9 cellular contexts compared by ENCODE assay signal in genomic region chr6:158312165-158312564, GRCh38. TPM values are rescaled to one million over a fixed set of nuclear protein-coding genes. Genes with fewer than 3 reads are reported as not detected.
DNase-seq lines count a peak whose midpoint lies in the region; ATAC-seq, FAIRE-seq and TF ChIP-seq lines count a peak whose summit lies in the region.
"Had no signal": no experiment of that assay in that cellular context is flagged by ENCODE, and none has a peak within 500 bp of the region (broad histone marks: within the 10 kb centered on the region; RNA-seq: fewer than 3 reads in every experiment).

TSS of gene TULP4 (plus strand) at chr6:158312465. CDS start at chr6:158314017, 1,552 bp downstream.

- intact Hi-C loops in aorta (cut with DNase I), result no loop called here

- no peaks in the 10 kb centered on the region for H3K27me3 Mint-ChIP-seq in activated T-cell treated with anti-CD3 and anti-CD28 coated beads, Interleukin-2, amount 50 U/mL, for 72 hours (ENCODE audit: low read depth)
- no peaks in the 10 kb centered on the region for H3K27me3 Mint-ChIP-seq in endodermal cell (ENCODE audit: insufficient read depth)

- FAIRE-seq in urothelium cell line (lab: Jason Lieb, UNC), result no peak

- CTCF ChIA-PET in RWPE1 (lab: Yijun Ruan, JAX), result no interaction called here

- H3K4me1 ChIP-seq in endodermal cell (ENCODE audit: control insufficient read depth, insufficient read depth, low read length) (no peaks in the 10 kb centered on the region), aorta (ENCODE audit: control insufficient read depth in 1 of 2, insufficient read depth in 2 of 2, low read length in 2 of 2) (no peaks in the 10 kb centered on the region)

- H3K4me3 ChIP-seq in endodermal cell (ENCODE audit: low read length), result no peak within 1 kb of the TSS
- H3K4me3 ChIP-seq in aorta (ENCODE audit: low read length in 2 of 2), result no peak within 1 kb of the TSS

- no peak within 1 kb of the TSS for H3K9ac ChIP-seq in endodermal cell (ENCODE audit: extremely low read depth, low read length, poor library complexity, severe bottlenecking)

- H3K27ac ChIP-seq in endodermal cell (ENCODE audit: low read depth, low read length), result no peak within 1 kb of the TSS
- H3K27ac ChIP-seq in aorta (ENCODE audit: low read depth in 1 of 2, low read length in 2 of 2), result no peak within 1 kb of the TSS
- no peak within 1 kb of the TSS for H3K27ac ChIP-seq in RWPE1
- H3K27ac ChIP-seq: HL-60 had no signal

- DNase-seq in activated T-cell treated with anti-CD3 and anti-CD28 coated beads, Interleukin-2, amount 50 U/mL, for 72 hours, result no peak
- DNase-seq in activated T-cell treated with anti-CD3 and anti-CD28 coated beads for 4 hours (no peak), endodermal cell (no peak), myocyte (ENCODE audit: low read depth) (no peak), aorta (no peak), RWPE1 (ENCODE audit: low spot score) (no peak), urothelium cell line (ENCODE audit: low spot score) (no peak)
- DNase-seq in activated naive CD4-positive, alpha-beta T cell (lab: John Stamatoyannopoulos, UW), result no peak

- H3K27me3 ChIP-seq in endodermal cell (ENCODE audit: control insufficient read depth, insufficient read depth, low read length, poor library complexity, severe bottlenecking), result no peaks in the 10 kb centered on the region
- no peaks in the 10 kb centered on the region for H3K27me3 ChIP-seq in aorta (ENCODE audit: control insufficient read depth in 1 of 2, insufficient read depth in 2 of 2, low read length in 1 of 2)

- H3K27ac Mint-ChIP-seq in activated T-cell treated with anti-CD3 and anti-CD28 coated beads, Interleukin-2, amount 50 U/mL, for 72 hours, result peak within 1 kb of the TSS; percentile 30
- no peak within 1 kb of the TSS for H3K27ac Mint-ChIP-seq in endodermal cell

- H3K36me3 ChIP-seq in endodermal cell (ENCODE audit: control insufficient read depth, insufficient read depth, low read length) (peaks cover 74% of the 10 kb centered on the region), aorta (ENCODE audit: control insufficient read depth in 1 of 2, insufficient read depth in 2 of 2, low read length in 1 of 2) (no peaks in the 10 kb centered on the region)

- H3K4me1 Mint-ChIP-seq in activated T-cell treated with anti-CD3 and anti-CD28 coated beads, Interleukin-2, amount 50 U/mL, for 72 hours (ENCODE audit: low read depth), result peaks cover 20% of the 10 kb centered on the region
- no peaks in the 10 kb centered on the region for H3K4me1 Mint-ChIP-seq in endodermal cell

- no peak for TF ChIP-seq CTCF in endodermal cell (conservative IDR thresholded peaks at IDR 0.05)
- no peak for TF ChIP-seq CTCF in RWPE1 (conservative IDR thresholded peaks at IDR 0.05; ENCODE audit: low read depth)

- H3K9me3 ChIP-seq in endodermal cell (ENCODE audit: control insufficient read depth, low read length) (peaks cover 74% of the 10 kb centered on the region), aorta (ENCODE audit: control insufficient read depth, low read length) (no peaks in the 10 kb centered on the region)

- H3K9me3 Mint-ChIP-seq in activated T-cell treated with anti-CD3 and anti-CD28 coated beads, Interleukin-2, amount 50 U/mL, for 72 hours, result peaks cover 1 to 2% of the 10 kb centered on the region in 2 donors
- peaks cover 54% of the 10 kb centered on the region for H3K9me3 Mint-ChIP-seq in endodermal cell

- peaks cover 3 to 11% of the 10 kb centered on the region in 2 donors for H3K36me3 Mint-ChIP-seq in activated T-cell treated with anti-CD3 and anti-CD28 coated beads, Interleukin-2, amount 50 U/mL, for 72 hours (ENCODE audit: insufficient read depth in 2 of 2)
- H3K36me3 Mint-ChIP-seq in endodermal cell (ENCODE audit: low read depth), result peaks cover 81% of the 10 kb centered on the region

- H3K4me3 Mint-ChIP-seq in activated T-cell treated with anti-CD3 and anti-CD28 coated beads, Interleukin-2, amount 50 U/mL, for 72 hours, result no peak within 1 kb of the TSS
- no peak within 1 kb of the TSS for H3K4me3 Mint-ChIP-seq in endodermal cell

- POLR2A ChIA-PET in RWPE1 (lab: Yijun Ruan, JAX; ENCODE audit: low non-redundant PET), result no interaction called here

- WGBS in endodermal cell (ENCODE audit: insufficient coverage in 1 of 2, insufficient read length in 1 of 2), 2 experiments, result 75 to 81% methylated on average over 4 to 6 of the region's 6 CpGs
- WGBS in aorta, 2 donors, result 71 to 79% methylated on average over 6 of the region's 6 CpGs

- ATAC-seq in activated T-cell treated with anti-CD3 and anti-CD28 coated beads, Interleukin-2, amount 50 U/mL, for 72 hours (replicated peaks in 1 of 2), result no peak
- ATAC-seq in aorta (ENCODE audit: low FRiP score), result no peak

RNA-seq across cellular contexts. Expression of gene TULP4, which starts in this region (rescaled TPM):
- total RNA-seq in activated T-cell treated with anti-CD3 and anti-CD28 coated beads, Interleukin-2, amount 50 U/mL, for 72 hours, result 10 to 100 TPM; 19.5 to 20.8 TPM
- 100 to 1,000 TPM; 102 to 103 TPM for total RNA-seq in endodermal cell
- polyA plus RNA-seq in endodermal cell (2013, experiment 1 of 2), result 24.6 TPM
- polyA plus RNA-seq in endodermal cell (2013, experiment 2 of 2), result 26.8 TPM
- 242 and 281 TPM in 2 replicates for total RNA-seq in myocyte
- 26.6 TPM for polyA plus RNA-seq in myocyte (2012)
- 10 to 100 TPM; 63.4 to 86.1 TPM for total RNA-seq in aorta
- 10 to 100 TPM in 1 of 2 donors, 1 to 10 TPM in 1; 2.4 to 16.7 TPM for polyA plus RNA-seq in aorta
